Comparison of ENCODE assay signal across 1 cellular context in the genomic region with DNA sequence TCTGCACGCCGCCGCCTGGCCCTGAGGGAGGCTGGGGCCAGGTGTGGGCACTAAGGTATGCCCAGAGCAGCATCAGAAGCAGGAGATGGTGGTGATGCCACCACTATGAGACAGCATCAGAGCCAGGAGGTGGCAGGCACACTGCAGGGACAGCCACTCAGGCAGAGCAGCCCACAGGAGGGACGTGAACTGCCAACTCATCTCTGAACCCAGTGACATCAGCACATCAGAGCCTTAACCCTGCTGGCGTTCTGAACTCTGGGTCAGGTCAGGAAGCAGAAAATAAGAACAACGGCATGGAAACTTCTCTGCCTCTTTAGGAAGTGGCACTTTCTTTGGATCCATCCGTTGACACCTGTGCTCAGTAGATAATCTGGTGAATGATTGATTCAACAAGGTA.
TF ChIP-seq lines count a peak whose summit lies in the region.

No MANE protein-coding gene starts in this region.

TF ChIP-seq in K562, 482 proteins besides CTCF, POLR2A, EP300 and RAD21 (continued from another document):
- TF ChIP-seq, protein P1, sequence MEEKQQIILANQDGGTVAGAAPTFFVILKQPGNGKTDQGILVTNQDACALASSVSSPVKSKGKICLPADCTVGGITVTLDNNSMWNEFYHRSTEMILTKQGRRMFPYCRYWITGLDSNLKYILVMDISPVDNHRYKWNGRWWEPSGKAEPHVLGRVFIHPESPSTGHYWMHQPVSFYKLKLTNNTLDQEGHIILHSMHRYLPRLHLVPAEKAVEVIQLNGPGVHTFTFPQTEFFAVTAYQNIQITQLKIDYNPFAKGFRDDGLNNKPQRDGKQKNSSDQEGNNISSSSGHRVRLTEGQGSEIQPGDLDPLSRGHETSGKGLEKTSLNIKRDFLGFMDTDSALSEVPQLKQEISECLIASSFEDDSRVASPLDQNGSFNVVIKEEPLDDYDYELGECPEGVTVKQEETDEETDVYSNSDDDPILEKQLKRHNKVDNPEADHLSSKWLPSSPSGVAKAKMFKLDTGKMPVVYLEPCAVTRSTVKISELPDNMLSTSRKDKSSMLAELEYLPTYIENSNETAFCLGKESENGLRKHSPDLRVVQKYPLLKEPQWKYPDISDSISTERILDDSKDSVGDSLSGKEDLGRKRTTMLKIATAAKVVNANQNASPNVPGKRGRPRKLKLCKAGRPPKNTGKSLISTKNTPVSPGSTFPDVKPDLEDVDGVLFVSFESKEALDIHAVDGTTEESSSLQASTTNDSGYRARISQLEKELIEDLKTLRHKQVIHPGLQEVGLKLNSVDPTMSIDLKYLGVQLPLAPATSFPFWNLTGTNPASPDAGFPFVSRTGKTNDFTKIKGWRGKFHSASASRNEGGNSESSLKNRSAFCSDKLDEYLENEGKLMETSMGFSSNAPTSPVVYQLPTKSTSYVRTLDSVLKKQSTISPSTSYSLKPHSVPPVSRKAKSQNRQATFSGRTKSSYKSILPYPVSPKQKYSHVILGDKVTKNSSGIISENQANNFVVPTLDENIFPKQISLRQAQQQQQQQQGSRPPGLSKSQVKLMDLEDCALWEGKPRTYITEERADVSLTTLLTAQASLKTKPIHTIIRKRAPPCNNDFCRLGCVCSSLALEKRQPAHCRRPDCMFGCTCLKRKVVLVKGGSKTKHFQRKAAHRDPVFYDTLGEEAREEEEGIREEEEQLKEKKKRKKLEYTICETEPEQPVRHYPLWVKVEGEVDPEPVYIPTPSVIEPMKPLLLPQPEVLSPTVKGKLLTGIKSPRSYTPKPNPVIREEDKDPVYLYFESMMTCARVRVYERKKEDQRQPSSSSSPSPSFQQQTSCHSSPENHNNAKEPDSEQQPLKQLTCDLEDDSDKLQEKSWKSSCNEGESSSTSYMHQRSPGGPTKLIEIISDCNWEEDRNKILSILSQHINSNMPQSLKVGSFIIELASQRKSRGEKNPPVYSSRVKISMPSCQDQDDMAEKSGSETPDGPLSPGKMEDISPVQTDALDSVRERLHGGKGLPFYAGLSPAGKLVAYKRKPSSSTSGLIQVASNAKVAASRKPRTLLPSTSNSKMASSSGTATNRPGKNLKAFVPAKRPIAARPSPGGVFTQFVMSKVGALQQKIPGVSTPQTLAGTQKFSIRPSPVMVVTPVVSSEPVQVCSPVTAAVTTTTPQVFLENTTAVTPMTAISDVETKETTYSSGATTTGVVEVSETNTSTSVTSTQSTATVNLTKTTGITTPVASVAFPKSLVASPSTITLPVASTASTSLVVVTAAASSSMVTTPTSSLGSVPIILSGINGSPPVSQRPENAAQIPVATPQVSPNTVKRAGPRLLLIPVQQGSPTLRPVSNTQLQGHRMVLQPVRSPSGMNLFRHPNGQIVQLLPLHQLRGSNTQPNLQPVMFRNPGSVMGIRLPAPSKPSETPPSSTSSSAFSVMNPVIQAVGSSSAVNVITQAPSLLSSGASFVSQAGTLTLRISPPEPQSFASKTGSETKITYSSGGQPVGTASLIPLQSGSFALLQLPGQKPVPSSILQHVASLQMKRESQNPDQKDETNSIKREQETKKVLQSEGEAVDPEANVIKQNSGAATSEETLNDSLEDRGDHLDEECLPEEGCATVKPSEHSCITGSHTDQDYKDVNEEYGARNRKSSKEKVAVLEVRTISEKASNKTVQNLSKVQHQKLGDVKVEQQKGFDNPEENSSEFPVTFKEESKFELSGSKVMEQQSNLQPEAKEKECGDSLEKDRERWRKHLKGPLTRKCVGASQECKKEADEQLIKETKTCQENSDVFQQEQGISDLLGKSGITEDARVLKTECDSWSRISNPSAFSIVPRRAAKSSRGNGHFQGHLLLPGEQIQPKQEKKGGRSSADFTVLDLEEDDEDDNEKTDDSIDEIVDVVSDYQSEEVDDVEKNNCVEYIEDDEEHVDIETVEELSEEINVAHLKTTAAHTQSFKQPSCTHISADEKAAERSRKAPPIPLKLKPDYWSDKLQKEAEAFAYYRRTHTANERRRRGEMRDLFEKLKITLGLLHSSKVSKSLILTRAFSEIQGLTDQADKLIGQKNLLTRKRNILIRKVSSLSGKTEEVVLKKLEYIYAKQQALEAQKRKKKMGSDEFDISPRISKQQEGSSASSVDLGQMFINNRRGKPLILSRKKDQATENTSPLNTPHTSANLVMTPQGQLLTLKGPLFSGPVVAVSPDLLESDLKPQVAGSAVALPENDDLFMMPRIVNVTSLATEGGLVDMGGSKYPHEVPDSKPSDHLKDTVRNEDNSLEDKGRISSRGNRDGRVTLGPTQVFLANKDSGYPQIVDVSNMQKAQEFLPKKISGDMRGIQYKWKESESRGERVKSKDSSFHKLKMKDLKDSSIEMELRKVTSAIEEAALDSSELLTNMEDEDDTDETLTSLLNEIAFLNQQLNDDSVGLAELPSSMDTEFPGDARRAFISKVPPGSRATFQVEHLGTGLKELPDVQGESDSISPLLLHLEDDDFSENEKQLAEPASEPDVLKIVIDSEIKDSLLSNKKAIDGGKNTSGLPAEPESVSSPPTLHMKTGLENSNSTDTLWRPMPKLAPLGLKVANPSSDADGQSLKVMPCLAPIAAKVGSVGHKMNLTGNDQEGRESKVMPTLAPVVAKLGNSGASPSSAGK (IDR thresholded peaks at IDR 0.05): no peak
- no peak for TF ChIP-seq SMC3 (conservative IDR thresholded peaks at IDR 0.05; ENCODE audit: insufficient read depth, low read depth, low read length)
- TF ChIP-seq CHD2 (IDR thresholded peaks at IDR 0.05; ENCODE audit: low read depth, low read length): no peak
- no peak for TF ChIP-seq RBM39 (optimal IDR thresholded peaks at IDR 0.05; ENCODE audit: low read depth, low read length)
- TF ChIP-seq MXI1 (IDR thresholded peaks at IDR 0.05; ENCODE audit: low read depth, low read length): no peak
- no peak for TF ChIP-seq FOSL1 (tag; conservative IDR thresholded peaks at IDR 0.05)
- TF ChIP-seq, protein P2, sequence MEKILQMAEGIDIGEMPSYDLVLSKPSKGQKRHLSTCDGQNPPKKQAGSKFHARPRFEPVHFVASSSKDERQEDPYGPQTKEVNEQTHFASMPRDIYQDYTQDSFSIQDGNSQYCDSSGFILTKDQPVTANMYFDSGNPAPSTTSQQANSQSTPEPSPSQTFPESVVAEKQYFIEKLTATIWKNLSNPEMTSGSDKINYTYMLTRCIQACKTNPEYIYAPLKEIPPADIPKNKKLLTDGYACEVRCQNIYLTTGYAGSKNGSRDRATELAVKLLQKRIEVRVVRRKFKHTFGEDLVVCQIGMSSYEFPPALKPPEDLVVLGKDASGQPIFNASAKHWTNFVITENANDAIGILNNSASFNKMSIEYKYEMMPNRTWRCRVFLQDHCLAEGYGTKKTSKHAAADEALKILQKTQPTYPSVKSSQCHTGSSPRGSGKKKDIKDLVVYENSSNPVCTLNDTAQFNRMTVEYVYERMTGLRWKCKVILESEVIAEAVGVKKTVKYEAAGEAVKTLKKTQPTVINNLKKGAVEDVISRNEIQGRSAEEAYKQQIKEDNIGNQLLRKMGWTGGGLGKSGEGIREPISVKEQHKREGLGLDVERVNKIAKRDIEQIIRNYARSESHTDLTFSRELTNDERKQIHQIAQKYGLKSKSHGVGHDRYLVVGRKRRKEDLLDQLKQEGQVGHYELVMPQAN (IDR thresholded peaks at IDR 0.05; ENCODE audit: borderline replicate concordance): no peak
- no peak for TF ChIP-seq POLR2H (tag; IDR thresholded peaks at IDR 0.05; ENCODE audit: low read depth)
- TF ChIP-seq, protein P3, sequence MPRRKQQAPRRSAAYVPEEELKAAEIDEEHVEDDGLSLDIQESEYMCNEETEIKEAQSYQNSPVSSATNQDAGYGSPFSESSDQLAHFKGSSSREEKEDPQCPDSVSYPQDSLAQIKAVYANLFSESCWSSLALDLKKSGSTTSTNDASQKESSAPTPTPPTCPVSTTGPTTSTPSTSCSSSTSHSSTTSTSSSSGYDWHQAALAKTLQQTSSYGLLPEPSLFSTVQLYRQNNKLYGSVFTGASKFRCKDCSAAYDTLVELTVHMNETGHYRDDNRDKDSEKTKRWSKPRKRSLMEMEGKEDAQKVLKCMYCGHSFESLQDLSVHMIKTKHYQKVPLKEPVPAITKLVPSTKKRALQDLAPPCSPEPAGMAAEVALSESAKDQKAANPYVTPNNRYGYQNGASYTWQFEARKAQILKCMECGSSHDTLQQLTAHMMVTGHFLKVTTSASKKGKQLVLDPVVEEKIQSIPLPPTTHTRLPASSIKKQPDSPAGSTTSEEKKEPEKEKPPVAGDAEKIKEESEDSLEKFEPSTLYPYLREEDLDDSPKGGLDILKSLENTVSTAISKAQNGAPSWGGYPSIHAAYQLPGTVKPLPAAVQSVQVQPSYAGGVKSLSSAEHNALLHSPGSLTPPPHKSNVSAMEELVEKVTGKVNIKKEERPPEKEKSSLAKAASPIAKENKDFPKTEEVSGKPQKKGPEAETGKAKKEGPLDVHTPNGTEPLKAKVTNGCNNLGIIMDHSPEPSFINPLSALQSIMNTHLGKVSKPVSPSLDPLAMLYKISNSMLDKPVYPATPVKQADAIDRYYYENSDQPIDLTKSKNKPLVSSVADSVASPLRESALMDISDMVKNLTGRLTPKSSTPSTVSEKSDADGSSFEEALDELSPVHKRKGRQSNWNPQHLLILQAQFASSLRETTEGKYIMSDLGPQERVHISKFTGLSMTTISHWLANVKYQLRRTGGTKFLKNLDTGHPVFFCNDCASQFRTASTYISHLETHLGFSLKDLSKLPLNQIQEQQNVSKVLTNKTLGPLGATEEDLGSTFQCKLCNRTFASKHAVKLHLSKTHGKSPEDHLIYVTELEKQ (CRISPR knock-in tag; IDR thresholded peaks at IDR 0.05): no peak
- TF ChIP-seq NFE2 (IDR thresholded peaks at IDR 0.05; ENCODE audit: low read depth): peak; percentile 67
- no peak for TF ChIP-seq E2F4 (CRISPR knock-in tag; IDR thresholded peaks at IDR 0.05; ENCODE audit: low read depth)
- no peak for TF ChIP-seq ZNF512 (tag; IDR thresholded peaks at IDR 0.05)
- TF ChIP-seq CCAR2 (IDR thresholded peaks at IDR 0.05; ENCODE audit: low read depth, low read length): no peak
- no peak for TF ChIP-seq ZNF592 (IDR thresholded peaks at IDR 0.05)
- no peak for TF ChIP-seq ZC3H4 (CRISPR knock-in tag; IDR thresholded peaks at IDR 0.05; ENCODE audit: borderline replicate concordance)
- no peak for TF ChIP-seq ZNF766 (CRISPR knock-in tag; conservative IDR thresholded peaks at IDR 0.05)
- TF ChIP-seq, protein P4, sequence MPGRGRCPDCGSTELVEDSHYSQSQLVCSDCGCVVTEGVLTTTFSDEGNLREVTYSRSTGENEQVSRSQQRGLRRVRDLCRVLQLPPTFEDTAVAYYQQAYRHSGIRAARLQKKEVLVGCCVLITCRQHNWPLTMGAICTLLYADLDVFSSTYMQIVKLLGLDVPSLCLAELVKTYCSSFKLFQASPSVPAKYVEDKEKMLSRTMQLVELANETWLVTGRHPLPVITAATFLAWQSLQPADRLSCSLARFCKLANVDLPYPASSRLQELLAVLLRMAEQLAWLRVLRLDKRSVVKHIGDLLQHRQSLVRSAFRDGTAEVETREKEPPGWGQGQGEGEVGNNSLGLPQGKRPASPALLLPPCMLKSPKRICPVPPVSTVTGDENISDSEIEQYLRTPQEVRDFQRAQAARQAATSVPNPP (IDR thresholded peaks at IDR 0.05; ENCODE audit: borderline replicate concordance, insufficient read depth, insufficient read length): no peak
- TF ChIP-seq ZNF197 (CRISPR knock-in tag; IDR thresholded peaks at IDR 0.05; ENCODE audit: low read depth): no peak
- TF ChIP-seq STAG1 (CRISPR knock-in tag; IDR thresholded peaks at IDR 0.05; ENCODE audit: borderline replicate concordance): no peak
- no peak for TF ChIP-seq CXXC5 (CRISPR knock-in tag; IDR thresholded peaks at IDR 0.05)
- TF ChIP-seq ZNF586 (CRISPR knock-in tag; conservative IDR thresholded peaks at IDR 0.05): no peak
- no peak for TF ChIP-seq KDM2B (CRISPR knock-in tag; IDR thresholded peaks at IDR 0.05)
- TF ChIP-seq C11orf30 (IDR thresholded peaks at IDR 0.05; ENCODE audit: low read depth): peak; percentile 73
- no peak for TF ChIP-seq ZKSCAN8 (CRISPR knock-in tag; IDR thresholded peaks at IDR 0.05)
- 0 out of 2 replicates have a peak, but pooled peaks have one; percentile 13 for TF ChIP-seq ATF7 (IDR thresholded peaks at IDR 0.05)
